Comparison of ENCODE assay signal across 1 cellular context in genomic region chr6:112439416-112439815, GRCh38.
A peak's percentile ranks its signal among the peaks of the same experiment; 100 is the strongest.
TF ChIP-seq lines count a peak whose summit lies in the region.

No MANE protein-coding gene starts in this region.

TF ChIP-seq in HepG2, 621 proteins besides CTCF, POLR2A, EP300 and RAD21 (continued from another document and continues in another):
- TF ChIP-seq HBP1 (CRISPR knock-in tag; IDR thresholded peaks at IDR 0.05; ENCODE audit: low read depth) (no peak), ZNF75D (CRISPR knock-in tag; IDR thresholded peaks at IDR 0.05; ENCODE audit: borderline replicate concordance) (no peak), ZNF660 (CRISPR knock-in tag; IDR thresholded peaks at IDR 0.05; ENCODE audit: borderline replicate concordance, low read depth) (no peak), ZNF17 (CRISPR knock-in tag; IDR thresholded peaks at IDR 0.05) (no peak), KLF11 (CRISPR knock-in tag; IDR thresholded peaks at IDR 0.05) (no peak), ARID3A (IDR thresholded peaks at IDR 0.05; ENCODE audit: low read depth, low read length) (peak; percentile 55), MXD4 (CRISPR knock-in tag; IDR thresholded peaks at IDR 0.05) (no peak), FOXA3 (CRISPR knock-in tag; IDR thresholded peaks at IDR 0.05) (peak; percentile 56), FOXO4 (CRISPR knock-in tag; conservative IDR thresholded peaks at IDR 0.05) (no peak), SP140L (CRISPR knock-in tag; IDR thresholded peaks at IDR 0.05; ENCODE audit: borderline replicate concordance) (no peak), PHB2 (IDR thresholded peaks at IDR 0.05; ENCODE audit: partially characterized antibody) (no peak), GATAD2A (CRISPR knock-in tag; IDR thresholded peaks at IDR 0.05) (0 out of 2 replicates have a peak, but pooled peaks have one; percentile 14), HNF4A (CRISPR knock-in tag; IDR thresholded peaks at IDR 0.05) (peak; percentile 67), YEATS4 (CRISPR knock-in tag; IDR thresholded peaks at IDR 0.05; ENCODE audit: borderline replicate concordance) (no peak), TBX2 (CRISPR knock-in tag; IDR thresholded peaks at IDR 0.05; ENCODE audit: borderline replicate concordance) (0 out of 2 replicates have a peak, but pooled peaks have one; percentile 32), MEIS2 (CRISPR knock-in tag; IDR thresholded peaks at IDR 0.05) (no peak), RFX3 (CRISPR knock-in tag; IDR thresholded peaks at IDR 0.05) (no peak), ZNF878 (CRISPR knock-in tag; IDR thresholded peaks at IDR 0.05) (no peak), CHD2 (IDR thresholded peaks at IDR 0.05; ENCODE audit: low read depth, low read length) (no peak), DDIT3 (CRISPR knock-in tag; IDR thresholded peaks at IDR 0.05) (no peak), ARID5B (CRISPR knock-in tag; IDR thresholded peaks at IDR 0.05) (peak; percentile 55), ZNF337 (CRISPR knock-in tag; IDR thresholded peaks at IDR 0.05; ENCODE audit: borderline replicate concordance, low read depth) (no peak), ZNF350 (CRISPR knock-in tag; IDR thresholded peaks at IDR 0.05; ENCODE audit: borderline replicate concordance, low read depth) (no peak), ZNF570 (CRISPR knock-in tag; IDR thresholded peaks at IDR 0.05; ENCODE audit: borderline replicate concordance) (no peak), FOSL1 (CRISPR knock-in tag; IDR thresholded peaks at IDR 0.05; ENCODE audit: borderline replicate concordance) (no peak), TRIM22 (IDR thresholded peaks at IDR 0.05) (no peak), ZNF331 (CRISPR knock-in tag; IDR thresholded peaks at IDR 0.05) (no peak), HNF4G (IDR thresholded peaks at IDR 0.05; ENCODE audit: borderline replicate concordance, low read depth, low read length) (peak; percentile 43; the same call in 1 of the 2 replicates), HNF4G (CRISPR knock-in tag; IDR thresholded peaks at IDR 0.05; ENCODE audit: borderline replicate concordance, low read depth) (no peak)
- TF ChIP-seq, protein P1, sequence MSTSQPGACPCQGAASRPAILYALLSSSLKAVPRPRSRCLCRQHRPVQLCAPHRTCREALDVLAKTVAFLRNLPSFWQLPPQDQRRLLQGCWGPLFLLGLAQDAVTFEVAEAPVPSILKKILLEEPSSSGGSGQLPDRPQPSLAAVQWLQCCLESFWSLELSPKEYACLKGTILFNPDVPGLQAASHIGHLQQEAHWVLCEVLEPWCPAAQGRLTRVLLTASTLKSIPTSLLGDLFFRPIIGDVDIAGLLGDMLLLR (CRISPR knock-in tag; IDR thresholded peaks at IDR 0.05), result no peak
- TF ChIP-seq, protein P2, sequence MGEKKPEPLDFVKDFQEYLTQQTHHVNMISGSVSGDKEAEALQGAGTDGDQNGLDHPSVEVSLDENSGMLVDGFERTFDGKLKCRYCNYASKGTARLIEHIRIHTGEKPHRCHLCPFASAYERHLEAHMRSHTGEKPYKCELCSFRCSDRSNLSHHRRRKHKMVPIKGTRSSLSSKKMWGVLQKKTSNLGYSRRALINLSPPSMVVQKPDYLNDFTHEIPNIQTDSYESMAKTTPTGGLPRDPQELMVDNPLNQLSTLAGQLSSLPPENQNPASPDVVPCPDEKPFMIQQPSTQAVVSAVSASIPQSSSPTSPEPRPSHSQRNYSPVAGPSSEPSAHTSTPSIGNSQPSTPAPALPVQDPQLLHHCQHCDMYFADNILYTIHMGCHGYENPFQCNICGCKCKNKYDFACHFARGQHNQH (CRISPR knock-in tag; IDR thresholded peaks at IDR 0.05), result no peak
- TF ChIP-seq, protein P3, sequence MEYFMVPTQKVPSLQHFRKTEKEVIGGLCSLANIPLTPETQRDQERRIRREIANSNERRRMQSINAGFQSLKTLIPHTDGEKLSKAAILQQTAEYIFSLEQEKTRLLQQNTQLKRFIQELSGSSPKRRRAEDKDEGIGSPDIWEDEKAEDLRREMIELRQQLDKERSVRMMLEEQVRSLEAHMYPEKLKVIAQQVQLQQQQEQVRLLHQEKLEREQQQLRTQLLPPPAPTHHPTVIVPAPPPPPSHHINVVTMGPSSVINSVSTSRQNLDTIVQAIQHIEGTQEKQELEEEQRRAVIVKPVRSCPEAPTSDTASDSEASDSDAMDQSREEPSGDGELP (IDR thresholded peaks at IDR 0.05; ENCODE audit: borderline replicate concordance, low read depth), result peak; percentile 96
- TF ChIP-seq, protein P4, sequence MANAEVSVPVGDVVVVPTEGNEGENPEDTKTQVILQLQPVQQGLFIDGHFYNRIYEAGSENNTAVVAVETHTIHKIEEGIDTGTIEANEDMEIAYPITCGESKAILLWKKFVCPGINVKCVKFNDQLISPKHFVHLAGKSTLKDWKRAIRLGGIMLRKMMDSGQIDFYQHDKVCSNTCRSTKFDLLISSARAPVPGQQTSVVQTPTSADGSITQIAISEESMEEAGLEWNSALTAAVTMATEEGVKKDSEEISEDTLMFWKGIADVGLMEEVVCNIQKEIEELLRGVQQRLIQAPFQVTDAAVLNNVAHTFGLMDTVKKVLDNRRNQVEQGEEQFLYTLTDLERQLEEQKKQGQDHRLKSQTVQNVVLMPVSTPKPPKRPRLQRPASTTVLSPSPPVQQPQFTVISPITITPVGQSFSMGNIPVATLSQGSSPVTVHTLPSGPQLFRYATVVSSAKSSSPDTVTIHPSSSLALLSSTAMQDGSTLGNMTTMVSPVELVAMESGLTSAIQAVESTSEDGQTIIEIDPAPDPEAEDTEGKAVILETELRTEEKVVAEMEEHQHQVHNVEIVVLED (CRISPR knock-in tag; IDR thresholded peaks at IDR 0.05; ENCODE audit: borderline replicate concordance), result no peak
- TF ChIP-seq, protein P5, sequence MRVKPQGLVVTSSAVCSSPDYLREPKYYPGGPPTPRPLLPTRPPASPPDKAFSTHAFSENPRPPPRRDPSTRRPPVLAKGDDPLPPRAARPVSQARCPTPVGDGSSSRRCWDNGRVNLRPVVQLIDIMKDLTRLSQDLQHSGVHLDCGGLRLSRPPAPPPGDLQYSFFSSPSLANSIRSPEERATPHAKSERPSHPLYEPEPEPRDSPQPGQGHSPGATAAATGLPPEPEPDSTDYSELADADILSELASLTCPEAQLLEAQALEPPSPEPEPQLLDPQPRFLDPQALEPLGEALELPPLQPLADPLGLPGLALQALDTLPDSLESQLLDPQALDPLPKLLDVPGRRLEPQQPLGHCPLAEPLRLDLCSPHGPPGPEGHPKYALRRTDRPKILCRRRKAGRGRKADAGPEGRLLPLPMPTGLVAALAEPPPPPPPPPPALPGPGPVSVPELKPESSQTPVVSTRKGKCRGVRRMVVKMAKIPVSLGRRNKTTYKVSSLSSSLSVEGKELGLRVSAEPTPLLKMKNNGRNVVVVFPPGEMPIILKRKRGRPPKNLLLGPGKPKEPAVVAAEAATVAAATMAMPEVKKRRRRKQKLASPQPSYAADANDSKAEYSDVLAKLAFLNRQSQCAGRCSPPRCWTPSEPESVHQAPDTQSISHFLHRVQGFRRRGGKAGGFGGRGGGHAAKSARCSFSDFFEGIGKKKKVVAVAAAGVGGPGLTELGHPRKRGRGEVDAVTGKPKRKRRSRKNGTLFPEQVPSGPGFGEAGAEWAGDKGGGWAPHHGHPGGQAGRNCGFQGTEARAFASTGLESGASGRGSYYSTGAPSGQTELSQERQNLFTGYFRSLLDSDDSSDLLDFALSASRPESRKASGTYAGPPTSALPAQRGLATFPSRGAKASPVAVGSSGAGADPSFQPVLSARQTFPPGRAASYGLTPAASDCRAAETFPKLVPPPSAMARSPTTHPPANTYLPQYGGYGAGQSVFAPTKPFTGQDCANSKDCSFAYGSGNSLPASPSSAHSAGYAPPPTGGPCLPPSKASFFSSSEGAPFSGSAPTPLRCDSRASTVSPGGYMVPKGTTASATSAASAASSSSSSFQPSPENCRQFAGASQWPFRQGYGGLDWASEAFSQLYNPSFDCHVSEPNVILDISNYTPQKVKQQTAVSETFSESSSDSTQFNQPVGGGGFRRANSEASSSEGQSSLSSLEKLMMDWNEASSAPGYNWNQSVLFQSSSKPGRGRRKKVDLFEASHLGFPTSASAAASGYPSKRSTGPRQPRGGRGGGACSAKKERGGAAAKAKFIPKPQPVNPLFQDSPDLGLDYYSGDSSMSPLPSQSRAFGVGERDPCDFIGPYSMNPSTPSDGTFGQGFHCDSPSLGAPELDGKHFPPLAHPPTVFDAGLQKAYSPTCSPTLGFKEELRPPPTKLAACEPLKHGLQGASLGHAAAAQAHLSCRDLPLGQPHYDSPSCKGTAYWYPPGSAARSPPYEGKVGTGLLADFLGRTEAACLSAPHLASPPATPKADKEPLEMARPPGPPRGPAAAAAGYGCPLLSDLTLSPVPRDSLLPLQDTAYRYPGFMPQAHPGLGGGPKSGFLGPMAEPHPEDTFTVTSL (CRISPR knock-in tag; IDR thresholded peaks at IDR 0.05; ENCODE audit: borderline replicate concordance), result peak; percentile 64; the same call in 1 of the 2 replicates
